24 cellular contexts compared by ENCODE assay signal in genomic region chr3:189389346-189389745, GRCh38.
DNase-seq lines count a peak whose midpoint lies in the region; ATAC-seq and TF ChIP-seq lines count a peak whose summit lies in the region.
"Had no signal": no experiment of that assay in that cellular context is flagged by ENCODE, and none has a peak within 500 bp of the region (broad histone marks: within the 10 kb centered on the region; RNA-seq: fewer than 3 reads in every experiment).

No MANE protein-coding gene starts in this region.

- WGBS in mammary epithelial cell (ENCODE audit: low coverage, missing lambda C conversion rate) = 25% methylated on average over 4 of the region's 4 CpGs
- 87 to 93% methylated on average over 4 of the region's 4 CpGs for WGBS in testis, 2 donors

- no peak for ATAC-seq in HCT116
- ATAC-seq: activated CD8-positive, alpha-beta T cell treated with anti-CD3 and anti-CD28 coated beads, Interleukin-2, amount 10 ng/mL, durations not matched to agents 7 days and 5 days; gastroesophageal sphincter; GM23338; pancreas; right cardiac atrium had no signal

- H3K4me1 ChIP-seq in HCT116 (ENCODE audit: control insufficient read depth in 1 of 2, insufficient read depth in 2 of 2, low read length in 2 of 2) (peaks cover 8 to 21% of the 10 kb centered on the region in 2 experiments), mammary epithelial cell (ENCODE audit: insufficient read depth, low read length) (peaks cover 31% of the 10 kb centered on the region), testis (no peaks in the 10 kb centered on the region)
- H3K4me1 ChIP-seq: gastroesophageal sphincter, pancreas had no signal

- no peak for TF ChIP-seq RAD21 in HCT116 (IDR thresholded peaks at IDR 0.05; ENCODE audit: low read depth)

- BruUV-seq in HCT116 (replicated peaks; lab: Mats Ljungman, UMichigan) = no TSS peak
- BruUV-seq in mammary epithelial cell (replicated peaks; lab: Mats Ljungman, UMichigan) = no TSS peak

- DNase-seq in AG09309 (ENCODE audit: low read depth) = peak; percentile 29
- no peak for DNase-seq in HCT116 (ENCODE audit: low read depth, low spot score)
- peak; percentile 84 for DNase-seq in NOMO-1 treated with DMSO at 0.1 percent for 48 hours (lab: John Stamatoyannopoulos, UW; ENCODE audit: unreplicated experiment)
- peak; percentile 79 for DNase-seq in mammary epithelial cell
- no peak for DNase-seq in NCI-H2171 treated with DMSO at 0.1 percent for 48 hours (lab: John Stamatoyannopoulos, UW)
- no peak for DNase-seq in activated CD4-positive, alpha-beta T cell treated with anti-CD3 and anti-CD28 coated beads for 48 hours
- DNase-seq in NCI-H345 treated with DMSO at 0.1 percent for 48 hours (lab: John Stamatoyannopoulos, UW; ENCODE audit: unreplicated experiment) = no peak
- no peak for DNase-seq in testis
- DNase-seq: activated CD4-positive, CD25-positive, alpha-beta regulatory T cell; activated CD8-positive, alpha-beta T cell treated with anti-CD3 and anti-CD28 coated beads, Interleukin-2, amount 10 ng/mL, durations not matched to agents 7 days and 5 days; activated T-cell treated with anti-CD3 and anti-CD28 coated beads, Interleukin-2, amount 50 U/mL, for 1 hour; amniotic stem cell; COR-L47; DMS79 treated with DMSO at 0.1 percent for 48 hours; islet precursor cell; NCI-H1105 treated with DMSO at 0.1 percent for 48 hours; NCI-H510A; pancreas; right cardiac atrium; stimulated activated CD8-positive, alpha-beta memory T cell treated with anti-CD3 and anti-CD28 coated beads, Interleukin-4, amount 100 ng/mL, for 48 hours; SW 1271; upper lobe of left lung had no signal

- intact Hi-C loops in HCT116 (cut with micrococcal nuclease) (no loop called here), mammary epithelial cell (cut with micrococcal nuclease) (no loop called here), testis (cut with DNase I; ENCODE audit: low total_unique reads) (no loop called here)

- peak overlapping the region; percentile 96 for H2AFZ ChIP-seq in HCT116 (ENCODE audit: low read depth, low read length, poor library complexity, severe bottlenecking)
- peak overlapping the region; percentile 60 for H2AFZ ChIP-seq in mammary epithelial cell (ENCODE audit: low read depth, low read length)
- H2AFZ ChIP-seq: GM23338 had no signal

- H3K9me3 ChIP-seq in HCT116 (ENCODE audit: control insufficient read depth in 1 of 2, insufficient read depth in 1 of 2, low read depth in 1 of 2, low read length in 2 of 2) (no peaks in the 10 kb centered on the region), mammary epithelial cell (replicated peaks; ENCODE audit: insufficient read depth, low read length) (no peaks in the 10 kb centered on the region), testis (no peaks in the 10 kb centered on the region)
- H3K9me3 ChIP-seq: gastroesophageal sphincter, pancreas, upper lobe of left lung had no signal

- H3K27ac ChIP-seq in HCT116 (ENCODE audit: low read depth, low read length) = no peak overlapping the region
- H3K27ac ChIP-seq in mammary epithelial cell (ENCODE audit: insufficient read depth, low read depth, low read length) = peak overlapping the region; percentile 48
- no peak overlapping the region for H3K27ac ChIP-seq in testis
- H3K27ac ChIP-seq: gastroesophageal sphincter, pancreas, upper lobe of left lung had no signal

- no peaks in the 10 kb centered on the region; the same call in 1 of the 2 replicates for H3K9me2 ChIP-seq in HCT116 (ENCODE audit: insufficient read depth)

- no peaks in the 10 kb centered on the region for H3K27me3 ChIP-seq in HCT116 (ENCODE audit: insufficient read depth, low read length)
- H3K27me3 ChIP-seq in mammary epithelial cell (ENCODE audit: insufficient read depth, low read length) = no peaks in the 10 kb centered on the region
- no peaks in the 10 kb centered on the region for H3K27me3 ChIP-seq in testis
- H3K27me3 ChIP-seq: gastroesophageal sphincter, pancreas, upper lobe of left lung had no signal

- POLR2A ChIA-PET in HCT116 (lab: Charles Lee) = no interaction called here

- CTCF ChIA-PET in HCT116 (lab: Charles Lee) (no interaction called here), mammary epithelial cell (lab: Charles Lee; ENCODE audit: low non-redundant PET) (no interaction called here)

- RAD21 ChIA-PET in HCT116 (lab: Charles Lee; ENCODE audit: low non-redundant PET in 1 of 2, low total read pairs in 2 of 2, uncharacterized antibody in 2 of 2, unreplicated experiment in 2 of 2) = no interaction called here

- TF ChIP-seq POLR2A in HCT116 (IDR thresholded peaks at IDR 0.05; ENCODE audit: borderline replicate concordance, extremely low read depth, insufficient read depth, insufficient read length) = no peak
- no peak for TF ChIP-seq POLR2A in testis (IDR thresholded peaks at IDR 0.05)

- H3K79me2 ChIP-seq in HCT116 (ENCODE audit: insufficient read depth, low read length) (no peaks in the 10 kb centered on the region), mammary epithelial cell (ENCODE audit: insufficient read depth, low read length) (no peaks in the 10 kb centered on the region)

- in situ Hi-C loops in mammary epithelial cell (cut with MboI; ENCODE audit: low sequenced_read_pairs in 2 of 2) = no loop called here

- TF ChIP-seq CTCF in AG09309 (IDR thresholded peaks at IDR 0.05; ENCODE audit: control insufficient read depth, insufficient read depth, low read depth, low read length, missing control alignments) (no peak), HCT116 (IDR thresholded peaks at IDR 0.05 in 2 of 3, conservative IDR thresholded peaks at IDR 0.05 in 1 of 3; ENCODE audit: borderline replicate concordance in 1 of 3, insufficient read depth in 1 of 3, low read depth in 2 of 3, low read length in 2 of 3) (no peak), mammary epithelial cell (conservative IDR thresholded peaks at IDR 0.05 in 1 of 2, IDR thresholded peaks at IDR 0.05 in 1 of 2; ENCODE audit: extremely low read depth in 1 of 2, insufficient read depth in 1 of 2, low read depth in 1 of 2, low read length in 2 of 2) (no peak), testis (IDR thresholded peaks at IDR 0.05) (no peak)

- dilution Hi-C loops in mammary epithelial cell (cut with HindIII; ENCODE audit: low sequenced_read_pairs) = no loop called here

- no peak overlapping the region for H3K4me3 ChIP-seq in AG09309 (ENCODE audit: control insufficient read depth, low read depth, low read length)
- H3K4me3 ChIP-seq in HCT116 (replicated peaks in 1 of 2; ENCODE audit: low read depth in 1 of 2, low read length in 2 of 2) = no peak overlapping the region
- H3K4me3 ChIP-seq in mammary epithelial cell (replicated peaks in 1 of 3; ENCODE audit: insufficient read depth in 1 of 3, low read depth in 2 of 3, low read length in 3 of 3) = no peak overlapping the region
- H3K4me3 ChIP-seq in testis = no peak overlapping the region
- H3K4me3 ChIP-seq: gastroesophageal sphincter, GM23338, pancreas, upper lobe of left lung had no signal

- H3K9ac ChIP-seq in HCT116 (ENCODE audit: low read length) (no peak overlapping the region), mammary epithelial cell (ENCODE audit: insufficient read depth, low read length) (no peak overlapping the region)

- H4K20me1 ChIP-seq in HCT116 (ENCODE audit: insufficient read depth) (no peaks in the 10 kb centered on the region), mammary epithelial cell (ENCODE audit: insufficient read depth, low read length) (no peaks in the 10 kb centered on the region)

- no peak overlapping the region for H3K4me2 ChIP-seq in HCT116 (ENCODE audit: low read length)
- peak overlapping the region; percentile 74 for H3K4me2 ChIP-seq in mammary epithelial cell (ENCODE audit: insufficient read depth, low read depth, low read length)
- H3K4me2 ChIP-seq: GM23338 had no signal

- H3K36me3 ChIP-seq in HCT116 (ENCODE audit: control insufficient read depth in 1 of 2, insufficient read depth in 2 of 2, low read length in 2 of 2) (no peaks in the 10 kb centered on the region), mammary epithelial cell (ENCODE audit: insufficient read depth, low read length) (no peaks in the 10 kb centered on the region), testis (ENCODE audit: low read depth, missing control alignments) (no peaks in the 10 kb centered on the region)
- H3K36me3 ChIP-seq: gastroesophageal sphincter, pancreas, upper lobe of left lung had no signal

TF ChIP-seq in HCT116, 20 proteins besides CTCF, POLR2A, EP300 and RAD21 (continues in another document):
- TF ChIP-seq MAX (IDR thresholded peaks at IDR 0.05) (no peak), FOSL1 (IDR thresholded peaks at IDR 0.05; ENCODE audit: low read depth) (no peak), ATF3 (IDR thresholded peaks at IDR 0.05) (no peak), SIN3A (IDR thresholded peaks at IDR 0.05; ENCODE audit: low read depth) (no peak), YY1 (IDR thresholded peaks at IDR 0.05; ENCODE audit: extremely low read depth, insufficient replicate concordance, low read depth, low read length) (no peak), EZH2 (IDR thresholded peaks at IDR 0.05) (no peak), JUND (IDR thresholded peaks at IDR 0.05) (no peak), POLR2AphosphoS5 (IDR thresholded peaks at IDR 0.05; ENCODE audit: low read depth, low read length) (no peak), ZFX (IDR thresholded peaks at IDR 0.05) (no peak), CEBPB (IDR thresholded peaks at IDR 0.05; ENCODE audit: low read depth) (no peak), SP1 (IDR thresholded peaks at IDR 0.05; ENCODE audit: low read depth) (no peak), EGR1 (IDR thresholded peaks at IDR 0.05; ENCODE audit: low read depth) (no peak)

Comparison
In these comparisons a context has a peak if more than half of its experiments do, and no peak if none do; other contexts are left out.
1. DNase-seq: peak in AG09309 (single experiment), NOMO-1 treated with DMSO at 0.1 percent for 48 hours (single experiment) and mammary epithelial cell (single experiment); none in HCT116 (single experiment), NCI-H2171 treated with DMSO at 0.1 percent for 48 hours (single experiment), activated CD4-positive, alpha-beta T cell treated with anti-CD3 and anti-CD28 coated beads for 48 hours (single experiment), NCI-H345 treated with DMSO at 0.1 percent for 48 hours (single experiment) and testis (single experiment).